In genomic region chr22:41469218-41469851, GRCh38 we compare ENCODE assay signal across 8 cellular contexts. TPM values are rescaled to one million over a fixed set of nuclear protein-coding genes. Genes with fewer than 3 reads are reported as not detected.
A peak's percentile ranks its signal among the peaks of the same experiment; 100 is the strongest.
DNase-seq lines count a peak whose midpoint lies in the region; ATAC-seq, FAIRE-seq and TF ChIP-seq lines count a peak whose summit lies in the region.

No MANE protein-coding gene starts in this region.

- TF ChIP-seq CTCF in Caco-2 (IDR thresholded peaks at IDR 0.05; ENCODE audit: insufficient read depth in 1 of 2, low read depth in 1 of 2, low read length in 1 of 2, severe bottlenecking in 1 of 2, unreplicated experiment in 1 of 2): no peak
- TF ChIP-seq CTCF in NB4 (IDR thresholded peaks at IDR 0.05; ENCODE audit: low read depth, low read length): peak; percentile 2
- no peak for TF ChIP-seq CTCF in bronchial epithelial cell (IDR thresholded peaks at IDR 0.05; ENCODE audit: insufficient read depth, low read length, severe bottlenecking)
- no peak for TF ChIP-seq CTCF in lower leg skin (IDR thresholded peaks at IDR 0.05)
- no peak for TF ChIP-seq CTCF in thoracic aorta (IDR thresholded peaks at IDR 0.05)

- no TSS peak for BruUV-seq in Caco-2 (replicated peaks; lab: Mats Ljungman, UMichigan)

- TF ChIP-seq POLR2A in NB4 (IDR thresholded peaks at IDR 0.05; ENCODE audit: extremely low read depth, insufficient read length): no peak
- no peak for TF ChIP-seq POLR2A in lower leg skin (IDR thresholded peaks at IDR 0.05)

- H3K9me3 ChIP-seq in Caco-2: no peaks in the 10 kb centered on the region
- H3K9me3 ChIP-seq in thoracic aorta: no peaks in the 10 kb centered on the region

- peak overlapping the region; percentile 84 to 97 for H3K27ac ChIP-seq in thoracic aorta

- no peak for FAIRE-seq in bronchial epithelial cell (lab: Jason Lieb, UNC)

- peak overlapping the region; percentile 100 for H3K27ac Mint-ChIP-seq in Caco-2 (ENCODE audit: unreplicated experiment)

- DNase-seq in Caco-2: peak in 1 of 2 experiments; percentile 54
- peak; percentile 48 for DNase-seq in NB4 (ENCODE audit: low read depth)
- no peak for DNase-seq in bronchial epithelial cell (ENCODE audit: low read depth)
- DNase-seq in lower leg skin (ENCODE audit: low spot score in 2 of 2): no peak
- DNase-seq in thoracic aorta (ENCODE audit: low spot score): no peak
- DNase-seq in NCI-H2081 (lab: John Stamatoyannopoulos, UW): no peak

- no peaks in the 10 kb centered on the region for H3K9me3 Mint-ChIP-seq in Caco-2 (ENCODE audit: unreplicated experiment)

- H3K4me1 ChIP-seq in Caco-2: peaks cover 18% of the 10 kb centered on the region
- peaks cover 7 to 24% of the 10 kb centered on the region in 2 donors for H3K4me1 ChIP-seq in thoracic aorta (ENCODE audit: control insufficient read depth in 1 of 2, low read depth in 2 of 2)

- H3K36me3 Mint-ChIP-seq in Caco-2 (ENCODE audit: insufficient read depth, unreplicated experiment): peaks cover 70% of the 10 kb centered on the region

- CTCF ChIA-PET in Caco-2 (lab: Charles Lee): interaction anchor here (0.8 to 2.2 kb wide), 4 partner anchors 23 to 74 kb away, joined by 3 to 13 read pairs (median 8); partner anchors contain the start of genes POLR3H and TOB2

- intact Hi-C loops in Caco-2 (cut with micrococcal nuclease; ENCODE audit: unreplicated experiment): no loop called here
- intact Hi-C loops in lower leg skin (cut with DNase I; ENCODE audit: low total_unique reads): no loop called here

- H3K4me3 ChIP-seq in Caco-2 (ENCODE audit: low read depth, low read length) (peak overlapping the region; percentile 96), NB4 (ENCODE audit: low read depth, low read length) (peak overlapping the region; percentile 87), bronchial epithelial cell (ENCODE audit: low read depth, low read length) (peak overlapping the region; percentile 89), lower leg skin (ENCODE audit: low read depth, poor library complexity, severe bottlenecking) (peak overlapping the region; percentile 98), thoracic aorta (peak overlapping the region; percentile 86)

- POLR2A ChIA-PET in Caco-2 (lab: Charles Lee): interaction anchor here (0.7 to 1.8 kb wide), 12 partner anchors 9 to 168 kb away, joined by 3 to 122 read pairs (median 4); partner anchors contain the start of genes PMM1, TEF, TOB2 and XRCC6

- peaks cover 6% of the 10 kb centered on the region for H3K4me1 Mint-ChIP-seq in Caco-2 (ENCODE audit: low read depth, unreplicated experiment)

- H3K27me3 Mint-ChIP-seq in Caco-2 (ENCODE audit: insufficient read depth, unreplicated experiment): no peaks in the 10 kb centered on the region

- H3K27me3 ChIP-seq in Caco-2 (replicated peaks; ENCODE audit: control insufficient read depth, insufficient read depth, low read length) (no peaks in the 10 kb centered on the region), bronchial epithelial cell (ENCODE audit: control insufficient read depth, insufficient read depth, low read length) (no peaks in the 10 kb centered on the region), thoracic aorta (replicated peaks; ENCODE audit: insufficient read depth) (no peaks in the 10 kb centered on the region)

- H3K36me3 ChIP-seq in Caco-2 (ENCODE audit: control insufficient read depth, insufficient read depth, low read length) (peaks cover 2% of the 10 kb centered on the region), bronchial epithelial cell (ENCODE audit: control insufficient read depth, insufficient read depth, low read length) (peaks cover 24% of the 10 kb centered on the region), thoracic aorta (peaks cover 22% of the 10 kb centered on the region)

- 1 to 2% methylated on average over 17 to 29 of the region's 30 CpGs for WGBS in lower leg skin, 2 donors

- ATAC-seq in GM21576 (IDR thresholded peaks at IDR 0.05; ENCODE audit: unreplicated experiment): peak; percentile 21
- no peak for ATAC-seq in thoracic aorta (ENCODE audit: insufficient number of reproducible peaks, low FRiP score, low read depth)
- ATAC-seq in GM18870 (IDR thresholded peaks at IDR 0.05; ENCODE audit: unreplicated experiment): no peak

- H3K4me3 Mint-ChIP-seq in Caco-2 (ENCODE audit: unreplicated experiment): peak overlapping the region; percentile 92

RNA-seq across cellular contexts. Expression of gene ACO2, which starts 0.4 kb away (rescaled TPM):
- total RNA-seq in Caco-2 (2022) (90.5 and 95.5 TPM in 2 replicates), bronchial epithelial cell (59.8 and 77.6 TPM in 2 replicates), lower leg skin (100 to 1,000 TPM in 1 of 4 donors, 10 to 100 TPM in 3; 64.0 to 103 (median 83.1) TPM), thoracic aorta (10 to 100 TPM; 52.1 to 57.8 TPM)

RNA-seq across cellular contexts. Expression of gene PHF5A, which starts 0.8 kb away (rescaled TPM):
- total RNA-seq in Caco-2 (2022): 75.4 and 78.6 TPM in 2 replicates
- total RNA-seq in bronchial epithelial cell: 106 and 111 TPM in 2 replicates
- total RNA-seq in lower leg skin: 10 to 100 TPM; 44.1 to 51.9 (median 45.4) TPM
- 10 to 100 TPM; 13.8 to 28.7 TPM for total RNA-seq in thoracic aorta

RNA-seq across cellular contexts. Expression of gene TOB2, which starts 22.7 kb away (rescaled TPM):
- total RNA-seq in Caco-2 (2022) (49.0 and 52.5 TPM in 2 replicates), bronchial epithelial cell (6.3 and 11.9 TPM in 2 replicates), lower leg skin (10 to 100 TPM; 31.5 to 45.9 (median 37.9) TPM), thoracic aorta (10 to 100 TPM; 45.5 to 56.5 TPM)
